ENCODE assay signal across 14 cellular contexts in genomic region chr6:30890646-30891449, GRCh38. TPM values are rescaled to one million over a fixed set of nuclear protein-coding genes. Genes with fewer than 3 reads are reported as not detected.
DNase-seq lines count a peak whose midpoint lies in the region; ATAC-seq lines count a peak whose summit lies in the region.
"Had no signal": no experiment of that assay in that cellular context is flagged by ENCODE, and none has a peak within 500 bp of the region (broad histone marks: within the 10 kb centered on the region; RNA-seq: fewer than 3 reads in every experiment).

No MANE protein-coding gene starts in this region.

- no peaks in the 10 kb centered on the region for H3K9me3 ChIP-seq in T-helper 17 cell (ENCODE audit: control insufficient read depth, low read length, poor library complexity, severe bottlenecking)
- H3K9me3 ChIP-seq: adrenal gland had no signal

- peak overlapping the region; percentile 62 for H3K27ac Mint-ChIP-seq in T-helper 17 cell
- H3K27ac Mint-ChIP-seq: activated CD4-positive, alpha-beta T cell treated with anti-CD3 and anti-CD28 coated beads, Interleukin-2, amount 10 ng/mL, durations not matched to agents 24 days and 14 days; activated T-cell treated with anti-CD3 and anti-CD28 coated beads, Interleukin-2, amount 50 U/mL, for 72 hours had no signal

- no peak overlapping the region for H3K4me3 Mint-ChIP-seq in T-helper 17 cell
- H3K4me3 Mint-ChIP-seq: activated CD4-positive, alpha-beta T cell treated with anti-CD3 and anti-CD28 coated beads, Interleukin-2, amount 10 ng/mL, durations not matched to agents 24 days and 14 days; activated T-cell treated with anti-CD3 and anti-CD28 coated beads, Interleukin-2, amount 50 U/mL, for 72 hours had no signal

- ATAC-seq in T-helper 17 cell (no peak), Right ventricle myocardium inferior (no peak)
- ATAC-seq: activated T-cell treated with anti-CD3 and anti-CD28 coated beads, Interleukin-2, amount 50 U/mL, for 72 hours had no signal

- DNase-seq in DMS79 (lab: John Stamatoyannopoulos, UW), result peak; percentile 51
- no peak for DNase-seq in T-helper 17 cell
- DNase-seq in mesenteric fat pad (ENCODE audit: low spot score), result peak; percentile 73
- DNase-seq in ureter (ENCODE audit: low spot score), result no peak
- DNase-seq in H4 (ENCODE audit: low spot score), result no peak
- no peak for DNase-seq in Right ventricle myocardium inferior (ENCODE audit: missing footprints)
- DNase-seq: activated CD4-positive, alpha-beta T cell treated with anti-CD3 and anti-CD28 coated beads, Interleukin-2, amount 10 ng/mL, durations not matched to agents 24 days and 14 days; activated T-cell treated with anti-CD3 and anti-CD28 coated beads, Interleukin-2, amount 50 U/mL, for 72 hours; glutamatergic neuron; islet precursor cell; Right ventricle myocardium superior had no signal

- peaks cover 16% of the 10 kb centered on the region for H3K36me3 Mint-ChIP-seq in T-helper 17 cell (ENCODE audit: low read depth)

- peaks cover 16% of the 10 kb centered on the region for H3K4me1 Mint-ChIP-seq in T-helper 17 cell

- peaks cover 13% of the 10 kb centered on the region for H3K27me3 Mint-ChIP-seq in T-helper 17 cell
- H3K27me3 Mint-ChIP-seq: activated CD4-positive, alpha-beta T cell treated with anti-CD3 and anti-CD28 coated beads, Interleukin-2, amount 10 ng/mL, durations not matched to agents 24 days and 14 days had no signal

- intact Hi-C loops in Right ventricle myocardium inferior (cut with DNase I), result no loop called here

RNA-seq across cellular contexts. Expression of gene DDR1, which starts 6.5 kb away (rescaled TPM):
- total RNA-seq in T-helper 17 cell, result 1 to 10 TPM; 1.8 to 5.6 TPM
- 82.1 TPM for total RNA-seq in mesenteric fat pad
- total RNA-seq in ureter, result 234 TPM
- total RNA-seq in H4 (2014; rRNA removed; shearing (Covaris generic)), result 16.0 and 30.1 TPM in 2 replicates
- total RNA-seq in Right ventricle myocardium inferior, result 32.5 TPM

RNA-seq across cellular contexts. Expression of gene GTF2H4, which starts 17.2 kb away (rescaled TPM):
- 10 to 100 TPM; 11.6 to 19.7 TPM for total RNA-seq in T-helper 17 cell
- total RNA-seq in mesenteric fat pad, result 44.4 TPM
- 30.4 TPM for total RNA-seq in ureter
- total RNA-seq in H4 (2014; rRNA removed; shearing (Covaris generic)), result 8.4 and 8.5 TPM in 2 replicates
- total RNA-seq in Right ventricle myocardium inferior, result 22.2 TPM

RNA-seq across cellular contexts. Expression of gene VARS2, which starts 23.2 kb away (rescaled TPM):
- total RNA-seq in T-helper 17 cell (10 to 100 TPM; 24.4 to 30.5 TPM), mesenteric fat pad (23.5 TPM), ureter (33.2 TPM), Right ventricle myocardium inferior (18.3 TPM)
- total RNA-seq in H4 (2014; rRNA removed; shearing (Covaris generic)), result 10.5 and 17.6 TPM in 2 replicates

RNA-seq across cellular contexts. Expression of gene SFTA2, which starts 41.1 kb away (rescaled TPM):
- total RNA-seq in T-helper 17 cell, result not detected
- not detected for total RNA-seq in mesenteric fat pad
- 1.0 TPM for total RNA-seq in ureter
- total RNA-seq in H4 (2014; rRNA removed; shearing (Covaris generic)), result not detected in 2 replicates
- total RNA-seq in Right ventricle myocardium inferior, result not detected
- total RNA-seq: activated CD4-positive, alpha-beta T cell treated with anti-CD3 and anti-CD28 coated beads, Interleukin-2, amount 10 ng/mL, durations not matched to agents 24 days and 14 days; HT1080; mononuclear cell; Right ventricle myocardium superior had no signal

RNA-seq across cellular contexts. Expression of gene MUCL3, which starts 49.9 kb away (rescaled TPM):
- not detected for total RNA-seq in T-helper 17 cell
- not detected for total RNA-seq in mesenteric fat pad
- not detected for total RNA-seq in ureter
- total RNA-seq in H4 (2014; rRNA removed; shearing (Covaris generic)), result not detected in 2 replicates
- total RNA-seq in Right ventricle myocardium inferior, result not detected
- total RNA-seq: activated CD4-positive, alpha-beta T cell treated with anti-CD3 and anti-CD28 coated beads, Interleukin-2, amount 10 ng/mL, durations not matched to agents 24 days and 14 days; adrenal gland; HT1080; mononuclear cell; Right ventricle myocardium superior had no signal

Comparison
In these comparisons a context has a peak if more than half of its experiments do, and no peak if none do; other contexts are left out.
1. DNase-seq: peak in DMS79 (single experiment) and mesenteric fat pad (single experiment); none in T-helper 17 cell (0 of 3), ureter (single experiment), H4 (single experiment) and Right ventricle myocardium inferior (single experiment).